In the genomic region with DNA sequence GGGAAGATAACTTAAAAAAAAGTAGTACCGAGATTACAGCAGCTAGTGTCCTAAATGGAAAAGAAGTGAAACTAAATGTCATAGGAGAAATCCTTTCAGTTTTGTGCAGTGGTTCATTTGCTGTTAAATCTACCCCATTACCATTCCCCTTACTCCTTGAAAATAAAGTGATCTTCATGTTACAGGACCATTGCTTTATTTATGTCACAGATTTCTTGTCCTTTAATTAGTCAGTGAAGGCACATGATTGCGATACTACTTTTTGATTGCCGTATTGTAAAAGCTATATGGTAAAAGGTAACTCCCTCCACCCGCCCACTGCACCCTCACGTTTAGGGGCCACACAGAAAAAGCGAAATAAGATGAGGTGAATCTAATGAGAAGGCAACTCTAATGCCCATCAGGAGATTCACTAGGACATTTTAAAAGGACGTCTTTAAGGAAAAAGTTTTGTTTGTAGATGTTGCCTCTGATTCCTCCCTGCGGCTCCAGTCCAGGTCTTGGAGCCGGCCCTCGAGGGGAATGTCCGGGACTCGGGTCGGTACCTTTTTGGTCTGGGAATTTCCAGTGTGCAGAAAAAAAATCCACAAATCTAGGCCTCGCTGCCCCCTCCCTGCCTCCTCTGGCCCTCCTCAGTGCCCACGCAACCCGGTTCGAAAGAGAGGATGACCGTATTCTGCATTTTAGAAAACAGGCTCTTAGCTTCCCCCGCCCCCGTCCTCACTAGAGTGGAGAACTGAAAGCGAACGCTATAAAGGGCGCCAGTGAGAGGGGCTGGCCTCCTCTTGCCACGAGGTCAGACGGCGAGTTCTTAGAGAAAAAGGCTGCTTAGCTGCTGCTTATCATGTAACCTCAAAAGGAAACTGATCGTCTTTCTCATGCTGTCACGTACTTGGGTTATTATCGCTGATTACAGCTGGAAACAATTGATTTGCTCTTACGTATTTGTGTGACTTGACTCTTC, we compare ENCODE assay signal across 8 cellular contexts. TPM values are rescaled to one million over a fixed set of nuclear protein-coding genes. Genes with fewer than 3 reads are reported as not detected.
DNase-seq lines count a peak whose midpoint lies in the region; ATAC-seq and TF ChIP-seq lines count a peak whose summit lies in the region.

No MANE protein-coding gene starts in this region.

- POLR2A ChIA-PET in RWPE1 (lab: Yijun Ruan, JAX; ENCODE audit: low non-redundant PET) = interaction anchor here (1.7 kb wide), 1 partner anchor 22 kb away, joined by 15 read pairs; the partner anchor contains the start of gene NFKBIZ

- DNase-seq in BE2C (peak; percentile 53), GM19240 (ENCODE audit: insufficient read length, low spot score) (peak; percentile 59), RWPE1 (ENCODE audit: low spot score) (peak; percentile 40), germinal center (ENCODE audit: low spot score) (peak; percentile 69), nucleus accumbens (lab: John Stamatoyannopoulos, UW) (peak in 49 of 56 donors; percentile 3 to 65 (median 35)), superior temporal gyrus (ENCODE audit: extremely low spot score) (peak; percentile 55)
- peak; percentile 80 for DNase-seq in activated gamma-delta T cell treated with anti-CD3 and anti-CD28 coated beads, Interleukin-2, amount 50 U/mL, for 16 hours (ENCODE audit: low read depth)

- TF ChIP-seq CTCF in BE2C (IDR thresholded peaks at IDR 0.05; ENCODE audit: low read depth, low read length) (no peak), RWPE1 (conservative IDR thresholded peaks at IDR 0.05; ENCODE audit: low read depth) (no peak)

- H3K27ac ChIP-seq in RWPE1 = peak overlapping the region; percentile 80

- ATAC-seq in HG03442 (IDR thresholded peaks at IDR 0.05; ENCODE audit: unreplicated experiment) = peak; percentile 85

- peak overlapping the region; percentile 64 for H3K4me3 ChIP-seq in BE2C (ENCODE audit: low read depth, low read length)

- H3K4me1 ChIP-seq in BE2C = peaks cover 8% of the 10 kb centered on the region

- H3K36me3 ChIP-seq in BE2C = 0 out of 2 replicates have a peak, but pooled peaks cover 5% of the 10 kb centered on the region

- no peaks in the 10 kb centered on the region for H3K9me3 ChIP-seq in BE2C

- CTCF ChIA-PET in RWPE1 (lab: Yijun Ruan, JAX) = interaction anchor here (0.6 to 1.3 kb wide), 6 partner anchors 18 to 398 kb away, joined by 3 to 7 read pairs (median 3); partner anchors contain the start of gene NFKBIZ

- H3K27me3 ChIP-seq in BE2C = no peaks in the 10 kb centered on the region

RNA-seq across cellular contexts. Expression of gene NFKBIZ, which starts 21.8 kb away (rescaled TPM):
- 2.0 TPM for polyA plus RNA-seq in BE2C (2012; ENCODE audit: insufficient read depth, insufficient read length, low read depth)

RNA-seq across cellular contexts. Expression of gene NXPE3, which starts 48.5 kb away (rescaled TPM):
- 24.5 TPM for polyA plus RNA-seq in BE2C (2012; ENCODE audit: insufficient read depth, insufficient read length, low read depth)

Comparison
In these comparisons a context has a peak if more than half of its experiments do, and no peak if none do; other contexts are left out.
1. Peak in every context shown above with its lines: DNase-seq, ATAC-seq, H3K4me3 ChIP-seq and H3K27ac ChIP-seq.